8 cellular contexts compared by ENCODE assay signal in the genomic region with DNA sequence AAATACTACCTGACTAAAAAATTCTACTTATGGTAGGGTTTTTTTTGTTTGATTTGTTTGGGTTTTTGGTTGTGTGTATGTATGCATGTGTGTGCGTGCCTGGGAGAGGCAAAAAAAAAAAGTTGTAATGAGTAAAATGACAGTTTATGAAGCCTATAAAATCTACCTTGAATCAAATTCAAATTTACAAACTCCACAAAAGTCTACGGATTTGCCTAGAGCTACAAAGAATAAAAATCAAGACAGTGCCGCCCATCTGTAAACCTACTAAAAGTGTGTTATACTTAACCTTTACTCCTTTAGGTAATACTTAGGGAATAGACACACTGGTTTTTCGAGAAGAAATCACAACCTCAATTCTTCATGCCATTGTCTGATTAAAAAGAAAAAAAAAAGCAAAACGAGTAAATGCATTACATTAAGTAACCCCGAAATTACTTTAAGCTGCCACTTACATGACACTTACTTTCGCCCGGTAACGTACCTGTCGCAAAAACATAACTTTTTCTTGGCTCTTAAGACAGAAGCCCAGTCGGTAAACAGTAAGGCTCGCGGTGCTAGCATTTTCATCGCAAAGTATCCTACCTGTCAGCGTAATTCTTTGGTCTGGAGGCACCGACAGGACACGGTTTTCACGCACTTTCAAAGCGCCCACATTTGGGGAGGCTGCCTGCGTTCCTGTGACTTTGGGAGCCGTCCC. TPM values are rescaled to one million over a fixed set of nuclear protein-coding genes. Genes with fewer than 3 reads are reported as not detected.
A peak's percentile ranks its signal among the peaks of the same experiment; 100 is the strongest.
DNase-seq lines count a peak whose midpoint lies in the region; ATAC-seq, FAIRE-seq and TF ChIP-seq lines count a peak whose summit lies in the region.

No MANE protein-coding gene starts in this region.

- peaks cover 21% of the 10 kb centered on the region for H3K4me1 Mint-ChIP-seq in T-helper 17 cell

- H3K27me3 Mint-ChIP-seq in T-helper 17 cell = no peaks in the 10 kb centered on the region

- no peak for TF ChIP-seq POLR2A in spleen (IDR thresholded peaks at IDR 0.05)

- H3K4me1 ChIP-seq in right cardiac atrium (ENCODE audit: control insufficient read depth, insufficient read depth, low read length) (peaks cover 1% of the 10 kb centered on the region), spleen (peaks cover 3 to 46% (median 25%) of the 10 kb centered on the region in 6 donors)

- 14% methylated on average over 21 of the region's 21 CpGs for WGBS in right cardiac atrium
- WGBS in spleen, 5 donors = 14 to 26% (median 17%) methylated on average over 21 of the region's 21 CpGs

- ATAC-seq in T-helper 17 cell (no peak), right cardiac atrium (no peak), GM21619 (IDR thresholded peaks at IDR 0.05; ENCODE audit: unreplicated experiment) (no peak)

- H3K36me3 ChIP-seq in spleen = no peaks in the 10 kb centered on the region

- intact Hi-C loops in right cardiac atrium (cut with DNase I) (no loop called here), spleen (cut with DNase I; ENCODE audit: low total_unique reads) (no loop called here)

- H3K27me3 ChIP-seq in right cardiac atrium (ENCODE audit: control insufficient read depth, insufficient read depth) (no peaks in the 10 kb centered on the region), spleen (replicated peaks in 1 of 7) (peaks cover 0 to 58% (median 36%) of the 10 kb centered on the region in 7 donors)

- H3K27ac ChIP-seq in right cardiac atrium (ENCODE audit: low read length) (peak overlapping the region; percentile 88), spleen (peak overlapping the region in 3 of 8 donors; percentile 90 to 94 (median 92))

- H3K27ac Mint-ChIP-seq in T-helper 17 cell = no peak overlapping the region

- H3K9me3 ChIP-seq in T-helper 17 cell (ENCODE audit: control insufficient read depth, low read length, poor library complexity, severe bottlenecking) = no peaks in the 10 kb centered on the region
- no peaks in the 10 kb centered on the region for H3K9me3 ChIP-seq in right cardiac atrium (ENCODE audit: control insufficient read depth, low read length)
- H3K9me3 ChIP-seq in spleen = no peaks in the 10 kb centered on the region

- no peak for FAIRE-seq in frontal cortex (lab: Jason Lieb, UNC)

- H3K4me3 ChIP-seq in right cardiac atrium (ENCODE audit: low read length) = peak overlapping the region; percentile 80
- H3K4me3 ChIP-seq in spleen = peak overlapping the region; percentile 50 to 91 (median 75)

- peak overlapping the region; percentile 85 for H3K4me3 Mint-ChIP-seq in T-helper 17 cell

- peaks cover 3% of the 10 kb centered on the region for H3K36me3 Mint-ChIP-seq in T-helper 17 cell (ENCODE audit: low read depth)

- TF ChIP-seq CTCF in spleen (IDR thresholded peaks at IDR 0.05 in 8 of 11, conservative IDR thresholded peaks at IDR 0.05 in 3 of 11) = no peak

- DNase-seq in NCI-H2107 treated with DMSO at 0.1 percent for 48 hours (lab: John Stamatoyannopoulos, UW; ENCODE audit: unreplicated experiment) (peak; percentile 14), NCI-H2107 (lab: John Stamatoyannopoulos, UW) (no peak), T-helper 17 cell (no peak), right cardiac atrium (no peak), spleen (no peak), CD1c-positive myeloid dendritic cell (ENCODE audit: extremely low spot score) (no peak), frontal cortex (ENCODE audit: low spot score in 2 of 2) (no peak)

RNA-seq across cellular contexts. Expression of gene SYDE2, which starts 1.0 kb away (rescaled TPM):
- total RNA-seq in T-helper 17 cell = 1 to 10 TPM; 2.7 to 2.8 TPM
- 10 to 100 TPM; 14.9 to 19.6 (median 15.6) TPM for total RNA-seq in right cardiac atrium
- polyA plus RNA-seq in right cardiac atrium = 2.8 TPM
- total RNA-seq in spleen = 1 to 10 TPM; 1.7 to 3.6 (median 3.1) TPM
- polyA plus RNA-seq in spleen = under 1 TPM; 0.09 to 0.35 (median 0.22) TPM
- total RNA-seq in frontal cortex = 6.9 TPM

RNA-seq across cellular contexts. Expression of gene C1orf52, which starts 59.6 kb away (rescaled TPM):
- total RNA-seq in T-helper 17 cell = 10 to 100 TPM; 51.5 to 51.7 TPM
- 10 to 100 TPM; 15.8 to 20.1 (median 17.9) TPM for total RNA-seq in right cardiac atrium
- polyA plus RNA-seq in right cardiac atrium = 15.0 TPM
- total RNA-seq in spleen = 10 to 100 TPM; 16.2 to 28.4 (median 21.1) TPM
- polyA plus RNA-seq in spleen = 10 to 100 TPM; 19.6 to 29.7 (median 24.8) TPM
- total RNA-seq in frontal cortex = 27.7 TPM
